In the genomic region with DNA sequence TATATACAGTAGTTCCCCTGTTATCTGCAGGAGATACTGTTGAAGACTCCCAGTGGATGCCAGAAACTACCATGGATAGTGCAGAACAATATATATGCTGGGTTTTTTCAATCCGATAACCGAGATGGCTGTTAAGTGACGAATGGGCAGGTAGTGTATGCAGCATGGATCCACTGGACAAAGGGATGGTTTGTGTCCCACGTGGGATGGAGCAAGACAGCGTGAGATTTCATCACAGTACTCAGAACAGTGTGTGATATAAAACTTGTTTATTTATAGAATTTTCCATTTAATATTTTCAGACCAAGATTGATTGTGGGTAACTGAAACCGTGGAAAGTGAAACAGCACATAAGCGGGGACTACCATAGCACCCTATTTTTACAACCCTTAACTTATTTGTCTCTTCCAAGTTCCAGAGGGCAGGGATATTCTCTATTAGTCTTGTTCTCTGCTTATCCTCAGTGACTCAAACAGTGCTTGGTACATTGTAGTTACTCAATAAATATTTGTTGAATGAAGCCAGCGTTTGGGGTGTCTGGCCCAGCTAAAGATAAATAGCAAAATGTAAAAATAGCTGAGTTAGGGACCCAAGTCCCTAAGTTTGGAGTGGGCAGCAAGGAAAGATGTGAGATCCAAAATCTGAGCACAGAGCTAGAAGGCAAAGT, we compare ENCODE assay signal across 22 cellular contexts.
"Had no signal": no experiment of that assay in that cellular context is flagged by ENCODE, and none has a peak within 500 bp of the region (broad histone marks: within the 10 kb centered on the region; RNA-seq: fewer than 3 reads in every experiment).

No MANE protein-coding gene starts in this region.

- H3K4me3 ChIP-seq: esophagus squamous epithelium, heart left ventricle, left ventricle myocardium inferior, ovary, spleen, thoracic aorta, upper lobe of left lung had no signal

- H3K4me1 ChIP-seq: esophagus squamous epithelium, heart left ventricle, left ventricle myocardium inferior, spleen, upper lobe of left lung had no signal

- H3K36me3 ChIP-seq: ovary, thoracic aorta, upper lobe of left lung had no signal

- DNase-seq: activated CD4-positive, alpha-beta T cell treated with anti-CD3 and anti-CD28 coated beads for 1 hour; activated CD4-positive, alpha-beta T cell treated with anti-CD3 and anti-CD28 coated beads, Interleukin-2, amount 50 U/mL, for 48 hours; activated naive CD8-positive, alpha-beta T cell treated with anti-CD3 and anti-CD28 coated beads, Interleukin-2, amount 10 ng/mL, durations not matched to agents 7 days and 5 days; anterior cingulate cortex; caudate nucleus; effector memory CD8-positive, alpha-beta T cell; esophagus squamous epithelium; foreskin melanocyte; heart left ventricle; kidney glomerular epithelial cell; left ventricle myocardium inferior; naive thymus-derived CD8-positive, alpha-beta T cell; ovary; spleen; stimulated activated CD4-positive, alpha-beta T cell treated with anti-CD3 and anti-CD28 coated beads, Interleukin-4, amount 100 ng/mL, for 4 hours; stimulated activated naive B cell treated with anti-CD40 and anti-IgM and Interleukin-4, amounts not matched to agents 10 μg/mL and 1 μg/mL and 100 μg/mL, for 72 hours; T-helper 1 cell; T1000; upper lobe of left lung had no signal

- H3K9me3 ChIP-seq: esophagus squamous epithelium, left ventricle myocardium inferior, ovary, thoracic aorta, upper lobe of left lung had no signal

- H3K27me3 ChIP-seq: esophagus squamous epithelium, heart left ventricle, ovary, spleen, upper lobe of left lung had no signal

- H3K27ac ChIP-seq: esophagus squamous epithelium, heart left ventricle, left ventricle myocardium inferior, ovary, spleen, thoracic aorta, upper lobe of left lung, VCaP had no signal

- ATAC-seq: effector memory CD8-positive, alpha-beta T cell; heart left ventricle; naive thymus-derived CD8-positive, alpha-beta T cell; sciatic nerve; stimulated activated naive B cell treated with anti-CD40 and anti-IgM and Interleukin-4, amounts not matched to agents 10 μg/mL and 1 μg/mL and 100 μg/mL, for 72 hours had no signal
